In genomic region chr5:135425641-135426040, GRCh38 we compare ENCODE assay signal across 23 cellular contexts. TPM values are rescaled to one million over a fixed set of nuclear protein-coding genes. Genes with fewer than 3 reads are reported as not detected.
A peak's percentile ranks its signal among the peaks of the same experiment; 100 is the strongest.
DNase-seq lines count a peak whose midpoint lies in the region; ATAC-seq, FAIRE-seq and TF ChIP-seq lines count a peak whose summit lies in the region.
"Had no signal": no experiment of that assay in that cellular context is flagged by ENCODE, and none has a peak within 500 bp of the region (broad histone marks: within the 10 kb centered on the region; RNA-seq: fewer than 3 reads in every experiment).

No MANE protein-coding gene starts in this region.

- WGBS in GM12878 (ENCODE audit: insufficient coverage, insufficient replicate concordance, low lambda C conversion rate, missing lambda C conversion rate), result 23% methylated on average over 2 of the region's 2 CpGs

- H3K9me3 ChIP-seq in HEK293 (ENCODE audit: control insufficient read depth, insufficient read depth, low read depth, low read length) (no peaks in the 10 kb centered on the region), GM12878 (replicated peaks; ENCODE audit: control insufficient read depth, insufficient read depth, low read length) (peaks cover 3% of the 10 kb centered on the region; the same call in 2 of the 3 replicates), left ventricle myocardium inferior (replicated peaks) (peaks cover 12% of the 10 kb centered on the region)

- H3K27ac ChIP-seq in HEK293 (ENCODE audit: extremely low read depth, low read depth, low read length) (no peak overlapping the region), GM12878 (ENCODE audit: control insufficient read depth, insufficient read depth) (no peak overlapping the region), left ventricle myocardium inferior (replicated peaks) (no peak overlapping the region)
- H3K27ac ChIP-seq: esophagus squamous epithelium, gastroesophageal sphincter, WERI-Rb-1 had no signal

- no peaks in the 10 kb centered on the region for H4K20me1 ChIP-seq in GM12878 (ENCODE audit: control insufficient read depth, insufficient read depth)

- TF ChIP-seq CTCF in CD14-positive monocyte (IDR thresholded peaks at IDR 0.05), result no peak
- TF ChIP-seq CTCF in HEK293 (tag by site-specific recombination; IDR thresholded peaks at IDR 0.05), result no peak
- TF ChIP-seq CTCF in GM12878 (IDR thresholded peaks at IDR 0.05 in 2 of 3, conservative IDR thresholded peaks at IDR 0.05 in 1 of 3; ENCODE audit: control insufficient read depth in 2 of 3, extremely low read depth in 1 of 3, insufficient read depth in 1 of 3, low read depth in 3 of 3, low read length in 3 of 3), result no peak
- TF ChIP-seq CTCF in left ventricle myocardium inferior (IDR thresholded peaks at IDR 0.05; ENCODE audit: borderline replicate concordance), result no peak
- no peak for TF ChIP-seq CTCF in osteocyte (IDR thresholded peaks at IDR 0.05)

- H3K36me3 ChIP-seq in HEK293 (ENCODE audit: control insufficient read depth in 2 of 2, insufficient read depth in 1 of 2, low read length in 2 of 2) (no peaks in the 10 kb centered on the region), GM12878 (ENCODE audit: control insufficient read depth in 2 of 2, insufficient read depth in 2 of 2, low read length in 1 of 2) (no peaks in the 10 kb centered on the region), left ventricle myocardium inferior (no peaks in the 10 kb centered on the region)
- H3K36me3 ChIP-seq: esophagus squamous epithelium, gastroesophageal sphincter, stomach, WERI-Rb-1 had no signal

- BruUV-seq in GM12878 (replicated peaks; lab: Mats Ljungman, UMichigan), result no TSS peak

- TF ChIP-seq RAD21 in GM12878 (IDR thresholded peaks at IDR 0.05; ENCODE audit: insufficient read depth, low read depth, low read length), result no peak

- H3K4me3 Mint-ChIP-seq in CD14-positive monocyte (no peak overlapping the region), osteocyte (ENCODE audit: unreplicated experiment) (no peak overlapping the region)
- H3K4me3 Mint-ChIP-seq: memory B cell, type B pancreatic cell had no signal

- peak overlapping the region; percentile 34; the same call in 1 of the 2 replicates for H2AFZ ChIP-seq in GM12878 (ENCODE audit: control insufficient read depth, low read depth, low read length)

- no peaks in the 10 kb centered on the region for H3K79me2 ChIP-seq in GM12878 (ENCODE audit: control insufficient read depth, insufficient read depth, low read length)

- ATAC-seq in GM12878, result no peak
- ATAC-seq in HG03354 (IDR thresholded peaks at IDR 0.05; ENCODE audit: poor library complexity, severe bottlenecking, unreplicated experiment), result no peak

- TF ChIP-seq EP300 in GM12878 (IDR thresholded peaks at IDR 0.05; ENCODE audit: borderline replicate concordance in 1 of 2, control insufficient read depth in 1 of 2, low read depth in 2 of 2, low read length in 2 of 2), result no peak

- H3K4me3 ChIP-seq in HEK293 (ENCODE audit: low read depth, low read length) (no peak overlapping the region), GM12878 (no peak overlapping the region), left ventricle myocardium inferior (no peak overlapping the region)
- H3K4me3 ChIP-seq: esophagus squamous epithelium, gastroesophageal sphincter, stomach had no signal

- no peak for FAIRE-seq in GM12878 (lab: Jason Lieb, UNC)

- intact Hi-C loops in CD14-positive monocyte (cut with micrococcal nuclease), result loop anchor here in 1 of 2 donors (10.0 kb wide), 1 partner anchor 51 kb away; no protein-coding TSS in a partner anchor
- intact Hi-C loops in GM12878 (cut with micrococcal nuclease; ENCODE audit: unreplicated experiment), result no loop called here
- intact Hi-C loops in left ventricle myocardium inferior (cut with micrococcal nuclease), result no loop called here

- H3K27me3 Mint-ChIP-seq in CD14-positive monocyte (ENCODE audit: low read depth in 3 of 3) (peaks cover 0 to 2% (median 0%) of the 10 kb centered on the region in 3 donors), osteocyte (ENCODE audit: unreplicated experiment) (peaks cover 47% of the 10 kb centered on the region)

- no peak overlapping the region for H3K4me2 ChIP-seq in GM12878 (ENCODE audit: control insufficient read depth, insufficient read depth)

- RAD21 ChIA-PET in GM12878 (lab: Charles Lee; ENCODE audit: unreplicated experiment), result interaction anchor here (1.2 to 1.5 kb wide), 2 partner anchors 11 to 22 kb away, joined by 4 to 6 read pairs; no protein-coding TSS in a partner anchor

- POLR2A ChIA-PET in HEK293 (lab: Yijun Ruan, JAX) (no interaction called here), GM12878 (lab: Charles Lee) (no interaction called here)

- H3K36me3 Mint-ChIP-seq in CD14-positive monocyte, result peaks cover 7 to 9% of the 10 kb centered on the region in 2 donors
- no peaks in the 10 kb centered on the region for H3K36me3 Mint-ChIP-seq in osteocyte (ENCODE audit: unreplicated experiment)
- H3K36me3 Mint-ChIP-seq: activated naive CD4-positive, alpha-beta T cell treated with anti-CD3 and anti-CD28 coated beads, Interleukin-2, amount 50 U/mL, for 72 hours; type B pancreatic cell had no signal

- SMC1A ChIA-PET in GM12878 (lab: Charles Lee; ENCODE audit: uncharacterized antibody, unreplicated experiment), result interaction anchor here (0.9 to 3.0 kb wide), 9 partner anchors 11 to 142 kb away, joined by 3 to 14 read pairs (median 4); partner anchors contain the start of gene MACROH2A1

- no peak for TF ChIP-seq POLR2A in GM12878 (IDR thresholded peaks at IDR 0.05; ENCODE audit: low read depth, low read length)

- CTCF ChIA-PET in HEK293 (lab: Yijun Ruan, JAX), result interaction anchor here (0.5 to 3.5 kb wide), 29 partner anchors 9 to 252 kb away, joined by 3 to 21 read pairs (median 4); partner anchors contain the start of gene TIFAB
- CTCF ChIA-PET in GM12878 (lab: Yijun Ruan, JAX), result interaction anchor here (0.6 to 2.9 kb wide), 23 partner anchors 9 to 218 kb away, joined by 3 to 19 read pairs (median 6); partner anchors contain the start of gene DCANP1

- H3K4me1 Mint-ChIP-seq in CD14-positive monocyte, result peaks cover 70% of the 10 kb centered on the region
- H3K4me1 Mint-ChIP-seq in osteocyte (ENCODE audit: unreplicated experiment), result no peaks in the 10 kb centered on the region
- H3K4me1 Mint-ChIP-seq: memory B cell had no signal

- H3K9me3 Mint-ChIP-seq in CD14-positive monocyte, result peaks cover 6 to 13% (median 10%) of the 10 kb centered on the region in 7 donors
- peaks cover 11% of the 10 kb centered on the region for H3K9me3 Mint-ChIP-seq in osteocyte (ENCODE audit: unreplicated experiment)
- H3K9me3 Mint-ChIP-seq: activated naive CD4-positive, alpha-beta T cell treated with anti-CD3 and anti-CD28 coated beads, Interleukin-2, amount 50 U/mL, for 72 hours had no signal

- H3K4me1 ChIP-seq in HEK293 (ENCODE audit: control insufficient read depth, insufficient read depth, low read length), result no peaks in the 10 kb centered on the region
- no peaks in the 10 kb centered on the region for H3K4me1 ChIP-seq in GM12878 (ENCODE audit: control insufficient read depth, insufficient read depth, low read length)
- peaks cover 24% of the 10 kb centered on the region for H3K4me1 ChIP-seq in left ventricle myocardium inferior
- H3K4me1 ChIP-seq: esophagus squamous epithelium, gastroesophageal sphincter had no signal

- in situ Hi-C loops in GM12878 (cut with MboI), result no loop called here

- no peak for DNase-seq in CD14-positive monocyte (ENCODE audit: low spot score)
- peak; percentile 60 for DNase-seq in NOMO-1 treated with dmso at 0.1 percent for 144 hours (lab: John Stamatoyannopoulos, UW; ENCODE audit: unreplicated experiment)
- no peak for DNase-seq in GM12878 (ENCODE audit: low read depth, low spot score)
- no peak for DNase-seq in left ventricle myocardium inferior
- DNase-seq in NK-92 (lab: John Stamatoyannopoulos, UW; ENCODE audit: unreplicated experiment), result no peak
- DNase-seq in osteocyte (ENCODE audit: extremely low spot score, unreplicated experiment), result no peak
- DNase-seq: activated T-cell treated with anti-CD3 and anti-CD28 coated beads, Interleukin-2, amount 50 U/mL, for 48 hours; effector memory CD4-positive, alpha-beta T cell; esophagus squamous epithelium; KG1; NCI-H2081 treated with DMSO at 0.1 percent for 48 hours; occipital lobe; retina; stomach had no signal

- peaks cover 0 to 3% of the 10 kb centered on the region in 2 experiments; a peak in 1 of 4 replicates for H3K27me3 ChIP-seq in GM12878 (replicated peaks in 1 of 2; ENCODE audit: control insufficient read depth in 2 of 2, insufficient read depth in 2 of 2, low read length in 1 of 2)
- H3K27me3 ChIP-seq in left ventricle myocardium inferior (ENCODE audit: low read depth), result no peaks in the 10 kb centered on the region
- H3K27me3 ChIP-seq: esophagus squamous epithelium, gastroesophageal sphincter, stomach had no signal

- H3K27ac Mint-ChIP-seq in CD14-positive monocyte (peak overlapping the region; percentile 86 to 96 (median 94)), osteocyte (ENCODE audit: unreplicated experiment) (no peak overlapping the region)
- H3K27ac Mint-ChIP-seq: activated naive CD4-positive, alpha-beta T cell treated with anti-CD3 and anti-CD28 coated beads, Interleukin-2, amount 50 U/mL, for 72 hours; memory B cell; type B pancreatic cell had no signal

- H3K9ac ChIP-seq in GM12878 (ENCODE audit: control insufficient read depth, insufficient read depth, low read length), result no peak overlapping the region

RNA-seq across cellular contexts. Expression of gene DCANP1, which starts 21.5 kb away (rescaled TPM):
- under 1 TPM; 0.14 to 0.15 TPM for polyA plus RNA-seq in CD14-positive monocyte
- not detected in 2 replicates for total RNA-seq in GM12878 (2013; cell fraction: nucleolus; rRNA removed)
- total RNA-seq in GM12878 (2014; rRNA removed), result not detected in 2 replicates
- not detected in 2 replicates for total RNA-seq in GM12878 (2014; rRNA removed; fragmentation: Illumina TruSeq; extraction: Trizol)
- not detected in 2 replicates for total RNA-seq in GM12878 (2021)
- polyA plus RNA-seq in GM12878 (2011; ENCODE audit: low read depth), result not detected
- polyA plus RNA-seq in GM12878 (2011; rRNA removed), result not detected in 2 replicates
- not detected in 2 replicates for polyA plus RNA-seq in GM12878 (2011; cell fraction: cytosol; rRNA removed)
- polyA plus RNA-seq in GM12878 (2011; cell fraction: nucleus; rRNA removed), result 0.06 TPM in 1 of 2 replicates, not detected in the other
- polyA plus RNA-seq in GM12878 (2012), result not detected in 2 replicates
- polyA plus RNA-seq in GM12878 (2014; fragmentation: Illumina TruSeq; extraction: Trizol), result 0.01 TPM in 1 of 2 replicates, not detected in the other
- not detected for polyA plus RNA-seq in GM12878 (2014; fragmentation: Nextera tagmentation; extraction: Ambion mirVana)
- polyA plus RNA-seq in GM12878 (2014; rRNA removed), result not detected in 2 replicates
- polyA plus RNA-seq in GM12878 (2016; fragmentation: Nextera tagmentation; extraction: Ambion mirVana), result not detected
- polyA minus RNA-seq in GM12878 (2011; rRNA and poly(A)+ RNA removed), result not detected in 2 replicates
- not detected in 2 replicates for polyA minus RNA-seq in GM12878 (2011; cell fraction: cytosol; rRNA and poly(A)+ RNA removed)
- not detected in 2 replicates for polyA minus RNA-seq in GM12878 (2011; cell fraction: nucleus; rRNA and poly(A)+ RNA removed)
- total RNA-seq in left ventricle myocardium inferior, result not detected
- total RNA-seq in osteocyte, result not detected in 2 replicates
- total RNA-seq: activated naive CD4-positive, alpha-beta T cell treated with anti-CD3 and anti-CD28 coated beads, Interleukin-2, amount 50 U/mL, for 72 hours; cerebellum; gastroesophageal sphincter; NCI-H460; occipital lobe had no signal
- polyA plus RNA-seq: stomach had no signal

RNA-seq across cellular contexts. Expression of gene TIFAB, which starts 26.5 kb away (rescaled TPM):
- polyA plus RNA-seq in CD14-positive monocyte (under 1 TPM; 0.29 to 0.50 TPM), GM12878 (2011; rRNA removed) (not detected in 2 replicates), GM12878 (2014; fragmentation: Illumina TruSeq; extraction: Trizol) (not detected in 2 replicates), GM12878 (2014; fragmentation: Nextera tagmentation; extraction: Ambion mirVana) (not detected), GM12878 (2014; rRNA removed) (not detected in 2 replicates), GM12878 (2016; fragmentation: Nextera tagmentation; extraction: Ambion mirVana) (not detected)
- total RNA-seq in GM12878 (2013; cell fraction: nucleolus; rRNA removed), result not detected in 2 replicates
- total RNA-seq in GM12878 (2014; rRNA removed) (not detected in 2 replicates), GM12878 (2014; rRNA removed; fragmentation: Illumina TruSeq; extraction: Trizol) (not detected in 2 replicates), GM12878 (2021) (not detected in 2 replicates), left ventricle myocardium inferior (not detected), osteocyte (not detected in 2 replicates)
- polyA plus RNA-seq in GM12878 (2011; ENCODE audit: low read depth), result not detected
- not detected in 2 replicates for polyA plus RNA-seq in GM12878 (2011; cell fraction: cytosol; rRNA removed)
- polyA plus RNA-seq in GM12878 (2011; cell fraction: nucleus; rRNA removed), result 0.01 TPM in 1 of 2 replicates, not detected in the other
- polyA plus RNA-seq in GM12878 (2012), result not detected in 2 replicates
- not detected in 2 replicates for polyA minus RNA-seq in GM12878 (2011; rRNA and poly(A)+ RNA removed)
- polyA minus RNA-seq in GM12878 (2011; cell fraction: cytosol; rRNA and poly(A)+ RNA removed), result not detected in 2 replicates
- polyA minus RNA-seq in GM12878 (2011; cell fraction: nucleus; rRNA and poly(A)+ RNA removed), result not detected in 2 replicates
- total RNA-seq: activated naive CD4-positive, alpha-beta T cell treated with anti-CD3 and anti-CD28 coated beads, Interleukin-2, amount 50 U/mL, for 72 hours; cerebellum; gastroesophageal sphincter; NCI-H460; occipital lobe; stomach had no signal

RNA-seq across cellular contexts. Expression of gene MACROH2A1, which starts 26.6 kb away (rescaled TPM):
- polyA plus RNA-seq in CD14-positive monocyte, result 100 to 1,000 TPM; 352 to 443 TPM
- total RNA-seq in GM12878 (2013; cell fraction: nucleolus; rRNA removed), result 249 and 264 TPM in 2 replicates
- 222 and 237 TPM in 2 replicates for total RNA-seq in GM12878 (2014; rRNA removed)
- 187 TPM in 2 replicates for total RNA-seq in GM12878 (2014; rRNA removed; fragmentation: Illumina TruSeq; extraction: Trizol)
- 196 and 198 TPM in 2 replicates for total RNA-seq in GM12878 (2021)
- polyA plus RNA-seq in GM12878 (2011; ENCODE audit: low read depth), result 59.6 TPM
- 140 and 160 TPM in 2 replicates for polyA plus RNA-seq in GM12878 (2011; rRNA removed)
- polyA plus RNA-seq in GM12878 (2011; cell fraction: cytosol; rRNA removed), result 147 and 202 TPM in 2 replicates
- polyA plus RNA-seq in GM12878 (2011; cell fraction: nucleus; rRNA removed), result 281 and 380 TPM in 2 replicates
- polyA plus RNA-seq in GM12878 (2012), result 89.0 and 90.7 TPM in 2 replicates
- 185 and 227 TPM in 2 replicates for polyA plus RNA-seq in GM12878 (2014; fragmentation: Illumina TruSeq; extraction: Trizol)
- 10 to 100 TPM; 45.7 to 77.2 TPM for polyA plus RNA-seq in GM12878 (2014; fragmentation: Nextera tagmentation; extraction: Ambion mirVana)
- 195 and 201 TPM in 2 replicates for polyA plus RNA-seq in GM12878 (2014; rRNA removed)
- polyA plus RNA-seq in GM12878 (2016; fragmentation: Nextera tagmentation; extraction: Ambion mirVana), result 100 to 1,000 TPM; 224 to 230 TPM
- polyA minus RNA-seq in GM12878 (2011; rRNA and poly(A)+ RNA removed), result 100 and 128 TPM in 2 replicates
- polyA minus RNA-seq in GM12878 (2011; cell fraction: cytosol; rRNA and poly(A)+ RNA removed), result 41.8 and 48.6 TPM in 2 replicates
- polyA minus RNA-seq in GM12878 (2011; cell fraction: nucleus; rRNA and poly(A)+ RNA removed), result 101 and 204 TPM in 2 replicates
- 103 TPM for total RNA-seq in left ventricle myocardium inferior
- 123 and 126 TPM in 2 replicates for total RNA-seq in osteocyte
